Comparison of ENCODE assay signal across 13 cellular contexts in genomic region chr1:203743101-203743501, GRCh38. TPM values are rescaled to one million over a fixed set of nuclear protein-coding genes. Genes with fewer than 3 reads are reported as not detected.
A peak's percentile ranks its signal among the peaks of the same experiment; 100 is the strongest.
DNase-seq lines count a peak whose midpoint lies in the region; ATAC-seq lines count a peak whose summit lies in the region.
"Had no signal": no experiment of that assay in that cellular context is flagged by ENCODE, and none has a peak within 500 bp of the region (broad histone marks: within the 10 kb centered on the region; RNA-seq: fewer than 3 reads in every experiment).

No MANE protein-coding gene starts in this region.

- H3K27me3 ChIP-seq in H7 (ENCODE audit: control insufficient read depth, insufficient read depth, low read length) = no peaks in the 10 kb centered on the region
- H3K27me3 ChIP-seq: cardiac muscle cell had no signal

- no peaks in the 10 kb centered on the region for H3K9me3 Mint-ChIP-seq in activated T-helper 17 cell treated with anti-CD3 and anti-CD28 coated beads, Interleukin-2, amount 50 U/mL, for 72 hours
- H3K9me3 Mint-ChIP-seq in stimulated activated effector memory CD8-positive, alpha-beta T cell treated with anti-CD3 and anti-CD28 coated beads, Interleukin-12 subunit alpha, Interleukin-12 subunit beta, amount 100 ng/mL, for 72 hours = no peaks in the 10 kb centered on the region

- H3K4me3 Mint-ChIP-seq in activated T-helper 17 cell treated with anti-CD3 and anti-CD28 coated beads, Interleukin-2, amount 50 U/mL, for 72 hours = no peak overlapping the region
- H3K4me3 Mint-ChIP-seq in stimulated activated effector memory CD8-positive, alpha-beta T cell treated with anti-CD3 and anti-CD28 coated beads, Interleukin-12 subunit alpha, Interleukin-12 subunit beta, amount 100 ng/mL, for 72 hours = no peak overlapping the region

- peak; percentile 38 for DNase-seq in H7
- DNase-seq in left ventricle myocardium superior = peak; percentile 36
- DNase-seq in stimulated activated effector memory CD8-positive, alpha-beta T cell treated with anti-CD3 and anti-CD28 coated beads, Interleukin-12 subunit alpha, Interleukin-12 subunit beta, amount 100 ng/mL, for 72 hours (ENCODE audit: low spot score in 2 of 2) = no peak
- no peak for DNase-seq in NCI-H1092 treated with DMSO at 0.1 percent for 48 hours (lab: John Stamatoyannopoulos, UW)
- DNase-seq: activated CD4-positive, CD25-positive, alpha-beta regulatory T cell; Calu3; kidney; NCI-H2029 had no signal

- H3K27ac Mint-ChIP-seq in activated T-helper 17 cell treated with anti-CD3 and anti-CD28 coated beads, Interleukin-2, amount 50 U/mL, for 72 hours = peak overlapping the region; percentile 80
- peak overlapping the region; percentile 90 for H3K27ac Mint-ChIP-seq in stimulated activated effector memory CD8-positive, alpha-beta T cell treated with anti-CD3 and anti-CD28 coated beads, Interleukin-12 subunit alpha, Interleukin-12 subunit beta, amount 100 ng/mL, for 72 hours

- H3K4me1 Mint-ChIP-seq in activated T-helper 17 cell treated with anti-CD3 and anti-CD28 coated beads, Interleukin-2, amount 50 U/mL, for 72 hours = peaks cover 16% of the 10 kb centered on the region
- H3K4me1 Mint-ChIP-seq in stimulated activated effector memory CD8-positive, alpha-beta T cell treated with anti-CD3 and anti-CD28 coated beads, Interleukin-12 subunit alpha, Interleukin-12 subunit beta, amount 100 ng/mL, for 72 hours = peaks cover 37% of the 10 kb centered on the region

- H3K4me3 ChIP-seq in H7 (ENCODE audit: insufficient read depth, low read depth, low read length) = no peak overlapping the region
- H3K4me3 ChIP-seq: cardiac muscle cell had no signal

- intact Hi-C loops in left ventricle myocardium superior (cut with micrococcal nuclease) = no loop called here

- H3K36me3 Mint-ChIP-seq in activated T-helper 17 cell treated with anti-CD3 and anti-CD28 coated beads, Interleukin-2, amount 50 U/mL, for 72 hours (ENCODE audit: low read depth) = peaks cover 52% of the 10 kb centered on the region
- H3K36me3 Mint-ChIP-seq in stimulated activated effector memory CD8-positive, alpha-beta T cell treated with anti-CD3 and anti-CD28 coated beads, Interleukin-12 subunit alpha, Interleukin-12 subunit beta, amount 100 ng/mL, for 72 hours = peaks cover 67% of the 10 kb centered on the region

- H3K36me3 ChIP-seq in H7 (replicated peaks; ENCODE audit: control insufficient read depth, insufficient read depth, low read length) = no peaks in the 10 kb centered on the region
- H3K36me3 ChIP-seq: cardiac muscle cell had no signal

- no peak for ATAC-seq in activated T-helper 17 cell treated with anti-CD3 and anti-CD28 coated beads, Interleukin-2, amount 50 U/mL, for 72 hours (replicated peaks)
- ATAC-seq in left ventricle myocardium superior = peak; percentile 43
- no peak for ATAC-seq in stimulated activated effector memory CD8-positive, alpha-beta T cell treated with anti-CD3 and anti-CD28 coated beads, Interleukin-12 subunit alpha, Interleukin-12 subunit beta, amount 100 ng/mL, for 72 hours
- no peak for ATAC-seq in GM19455 (IDR thresholded peaks at IDR 0.05; ENCODE audit: unreplicated experiment)
- no peak for ATAC-seq in HG03045 (IDR thresholded peaks at IDR 0.05; ENCODE audit: unreplicated experiment)

- H3K27me3 Mint-ChIP-seq in activated T-helper 17 cell treated with anti-CD3 and anti-CD28 coated beads, Interleukin-2, amount 50 U/mL, for 72 hours = no peaks in the 10 kb centered on the region

RNA-seq across cellular contexts. Expression of gene LAX1, which starts 21.9 kb away (rescaled TPM):
- not detected in 2 replicates for total RNA-seq in H7 (2014; rRNA removed; shearing (Covaris generic))
- total RNA-seq in activated T-helper 17 cell treated with anti-CD3 and anti-CD28 coated beads, Interleukin-2, amount 50 U/mL, for 72 hours = 10 to 100 TPM; 17.2 to 26.9 TPM
- total RNA-seq in left ventricle myocardium superior = 0.37 TPM
- total RNA-seq: Calu3, cardiac muscle cell, SK-MEL-5 had no signal

RNA-seq across cellular contexts. Expression of gene ZBED6, which starts 52.3 kb away (rescaled TPM):
- 3.6 and 7.1 TPM in 2 replicates for total RNA-seq in H7 (2014; rRNA removed; shearing (Covaris generic))
- total RNA-seq in activated T-helper 17 cell treated with anti-CD3 and anti-CD28 coated beads, Interleukin-2, amount 50 U/mL, for 72 hours = 10 to 100 TPM; 21.8 to 39.5 TPM
- total RNA-seq in left ventricle myocardium superior = 13.7 TPM

RNA-seq across cellular contexts. Expression of gene ZC3H11A, which starts 52.3 kb away (rescaled TPM):
- total RNA-seq in H7 (2014; rRNA removed; shearing (Covaris generic)) = 72.0 and 105 TPM in 2 replicates
- total RNA-seq in activated T-helper 17 cell treated with anti-CD3 and anti-CD28 coated beads, Interleukin-2, amount 50 U/mL, for 72 hours = 100 to 1,000 TPM in 1 of 2 donors, 10 to 100 TPM in 1; 88.8 to 117 TPM
- 53.2 TPM for total RNA-seq in left ventricle myocardium superior

Comparison
In these comparisons a context has a peak if more than half of its experiments do, and no peak if none do; other contexts are left out.
1. DNase-seq: peak in H7 (single experiment) and left ventricle myocardium superior (single experiment); none in stimulated activated effector memory CD8-positive, alpha-beta T cell treated with anti-CD3 and anti-CD28 coated beads, Interleukin-12 subunit alpha, Interleukin-12 subunit beta, amount 100 ng/mL, for 72 hours (0 of 2) and NCI-H1092 treated with DMSO at 0.1 percent for 48 hours (single experiment).
2. RNA of gene LAX1, which starts 21.9 kb away (total RNA-seq): 17.2 to 26.9 TPM in activated T-helper 17 cell treated with anti-CD3 and anti-CD28 coated beads, Interleukin-2, amount 50 U/mL, for 72 hours; 0.37 TPM in left ventricle myocardium superior (single experiment) and not detected in H7; every median in the first group is over 10 times any median in the second.